ENCODE assay signal across 8 cellular contexts in genomic region chr15:76930831-76931396, GRCh38. TPM values are rescaled to one million over a fixed set of nuclear protein-coding genes. Genes with fewer than 3 reads are reported as not detected.
DNase-seq lines count a peak whose midpoint lies in the region; ATAC-seq and TF ChIP-seq lines count a peak whose summit lies in the region.

No MANE protein-coding gene starts in this region.

- H3K4me1 Mint-ChIP-seq in stimulated activated naive CD8-positive, alpha-beta T cell treated with anti-CD3 and anti-CD28 coated beads, Interleukin-15, Interleukin-2, amounts not matched to agents 100 ng/mL and 50 ng/mL, for 24 hours (ENCODE audit: low read depth): peaks cover 41% of the 10 kb centered on the region

- no peaks in the 10 kb centered on the region for H3K9me3 Mint-ChIP-seq in stimulated activated naive CD8-positive, alpha-beta T cell treated with anti-CD3 and anti-CD28 coated beads, Interleukin-15, Interleukin-2, amounts not matched to agents 100 ng/mL and 50 ng/mL, for 24 hours

- peak overlapping the region; percentile 66 for H3K27ac Mint-ChIP-seq in stimulated activated naive CD8-positive, alpha-beta T cell treated with anti-CD3 and anti-CD28 coated beads, Interleukin-15, Interleukin-2, amounts not matched to agents 100 ng/mL and 50 ng/mL, for 24 hours

- H3K4me1 ChIP-seq in ascending aorta (no peaks in the 10 kb centered on the region), lung (ENCODE audit: control insufficient read depth in 2 of 2, insufficient read depth in 2 of 2, low read length in 2 of 2) (no peaks in the 10 kb centered on the region), aorta (ENCODE audit: control insufficient read depth in 1 of 2, insufficient read depth in 2 of 2, low read length in 2 of 2) (no peaks in the 10 kb centered on the region)

- H3K36me3 Mint-ChIP-seq in stimulated activated naive CD8-positive, alpha-beta T cell treated with anti-CD3 and anti-CD28 coated beads, Interleukin-15, Interleukin-2, amounts not matched to agents 100 ng/mL and 50 ng/mL, for 24 hours (ENCODE audit: low read depth): peaks cover 27% of the 10 kb centered on the region

- no peak for DNase-seq in stimulated activated naive CD8-positive, alpha-beta T cell treated with anti-CD3 and anti-CD28 coated beads, Interleukin-15, Interleukin-2, amounts not matched to agents 100 U/mL and 50 U/mL, for 24 hours
- DNase-seq in ascending aorta (ENCODE audit: low spot score in 2 of 2) (no peak), lung (ENCODE audit: low spot score) (no peak), aorta (no peak), occipital lobe (lab: John Stamatoyannopoulos, UW) (no peak), GM13976 (ENCODE audit: low spot score) (no peak)

- ATAC-seq in stimulated activated naive CD8-positive, alpha-beta T cell treated with anti-CD3 and anti-CD28 coated beads, Interleukin-15, Interleukin-2, amounts not matched to agents 100 U/mL and 50 U/mL, for 24 hours: no peak
- ATAC-seq in lung (ENCODE audit: insufficient read depth, low FRiP score) (no peak), aorta (ENCODE audit: low FRiP score) (no peak), HG03175 (IDR thresholded peaks at IDR 0.05; ENCODE audit: unreplicated experiment) (no peak)

- H3K27me3 Mint-ChIP-seq in stimulated activated naive CD8-positive, alpha-beta T cell treated with anti-CD3 and anti-CD28 coated beads, Interleukin-15, Interleukin-2, amounts not matched to agents 100 ng/mL and 50 ng/mL, for 24 hours: no peaks in the 10 kb centered on the region

- in situ Hi-C loops in GM13976 (cut with MboI; ENCODE audit: low sequenced_read_pairs, unreplicated experiment): no loop called here

- WGBS in lung, 2 donors: 20 to 21% methylated on average over 7 of the region's 7 CpGs
- WGBS in aorta, 2 donors: 22 to 23% methylated on average over 7 of the region's 7 CpGs

- H3K27ac ChIP-seq in ascending aorta (peak overlapping the region; percentile 67 to 78), lung (ENCODE audit: low read depth in 1 of 2, low read length in 1 of 2) (peak overlapping the region; percentile 72 to 87), aorta (ENCODE audit: low read depth in 1 of 2, low read length in 2 of 2) (peak overlapping the region in 1 of 2 donors; percentile 53)

- H3K9me3 ChIP-seq in ascending aorta (no peaks in the 10 kb centered on the region), lung (ENCODE audit: control insufficient read depth in 2 of 2, insufficient read depth in 1 of 2, low read length in 1 of 2) (no peaks in the 10 kb centered on the region), aorta (ENCODE audit: control insufficient read depth, low read length) (no peaks in the 10 kb centered on the region)

- no peak for TF ChIP-seq CTCF in ascending aorta (IDR thresholded peaks at IDR 0.05)
- no peak for TF ChIP-seq CTCF in lung (IDR thresholded peaks at IDR 0.05; ENCODE audit: control extremely low read depth, extremely low read depth)
- no peak for TF ChIP-seq CTCF in GM13976 (IDR thresholded peaks at IDR 0.05; ENCODE audit: borderline replicate concordance, control extremely low read depth, extremely low read depth, insufficient read depth, missing control alignments)

- H3K4me3 ChIP-seq in ascending aorta (peak overlapping the region; percentile 69 to 97), lung (peak overlapping the region; percentile 31), aorta (ENCODE audit: low read length in 2 of 2) (peak overlapping the region; percentile 10 to 31)

- intact Hi-C loops in ascending aorta (cut with DNase I) (loop anchor here (1.0 to 10.0 kb wide), 4 partner anchors 26 to 566 kb away; partner anchors contain the start of genes HMG20A, PEAK1, SCAPER and TSPAN3), aorta (cut with DNase I) (loop anchor here in 1 of 2 donors (1.0 kb wide), 1 partner anchor 26 kb away; the partner anchor contains the start of gene SCAPER)

- H3K27me3 ChIP-seq in ascending aorta (no peaks in the 10 kb centered on the region), lung (ENCODE audit: control insufficient read depth, insufficient read depth) (no peaks in the 10 kb centered on the region), aorta (ENCODE audit: control insufficient read depth in 1 of 2, insufficient read depth in 2 of 2, low read length in 1 of 2) (no peaks in the 10 kb centered on the region)

- H3K36me3 ChIP-seq in ascending aorta (peaks cover 7 to 16% of the 10 kb centered on the region in 2 donors), lung (ENCODE audit: control insufficient read depth in 2 of 2, insufficient read depth in 2 of 2, low read length in 2 of 2) (peaks cover 2 to 10% of the 10 kb centered on the region in 2 donors), aorta (ENCODE audit: control insufficient read depth in 1 of 2, insufficient read depth in 2 of 2, low read length in 1 of 2) (no peaks in the 10 kb centered on the region)

- H3K4me3 Mint-ChIP-seq in stimulated activated naive CD8-positive, alpha-beta T cell treated with anti-CD3 and anti-CD28 coated beads, Interleukin-15, Interleukin-2, amounts not matched to agents 100 ng/mL and 50 ng/mL, for 24 hours: peak overlapping the region; percentile 94

RNA-seq across cellular contexts. Expression of gene RCN2, which starts 0.6 kb away (rescaled TPM):
- total RNA-seq in ascending aorta (65.5 TPM), lung (10 to 100 TPM; 34.9 to 66.1 TPM), aorta (10 to 100 TPM; 41.0 to 48.9 TPM), occipital lobe (68.0 TPM)
- polyA plus RNA-seq in lung (10 to 100 TPM; 28.7 to 33.4 TPM), aorta (10 to 100 TPM; 62.5 to 65.0 TPM)

RNA-seq across cellular contexts. Expression of gene SCAPER, which starts 25.8 kb away (rescaled TPM):
- total RNA-seq in ascending aorta: 78.1 TPM
- 10 to 100 TPM; 32.0 to 40.2 TPM for total RNA-seq in lung
- polyA plus RNA-seq in lung: 1 to 10 TPM; 3.9 to 7.1 TPM
- total RNA-seq in aorta: 10 to 100 TPM; 37.8 to 44.3 TPM
- 10 to 100 TPM; 11.9 to 13.5 TPM for polyA plus RNA-seq in aorta
- total RNA-seq in occipital lobe: 80.0 TPM

Comparison
In these comparisons a context has a peak if more than half of its experiments do, and no peak if none do; other contexts are left out.
1. H3K4me3 ChIP-seq: peak in every context shown above with its lines; median percentile 83 in ascending aorta; 31 in lung; 20 in aorta.